8 cellular contexts compared by ENCODE assay signal in the genomic region with DNA sequence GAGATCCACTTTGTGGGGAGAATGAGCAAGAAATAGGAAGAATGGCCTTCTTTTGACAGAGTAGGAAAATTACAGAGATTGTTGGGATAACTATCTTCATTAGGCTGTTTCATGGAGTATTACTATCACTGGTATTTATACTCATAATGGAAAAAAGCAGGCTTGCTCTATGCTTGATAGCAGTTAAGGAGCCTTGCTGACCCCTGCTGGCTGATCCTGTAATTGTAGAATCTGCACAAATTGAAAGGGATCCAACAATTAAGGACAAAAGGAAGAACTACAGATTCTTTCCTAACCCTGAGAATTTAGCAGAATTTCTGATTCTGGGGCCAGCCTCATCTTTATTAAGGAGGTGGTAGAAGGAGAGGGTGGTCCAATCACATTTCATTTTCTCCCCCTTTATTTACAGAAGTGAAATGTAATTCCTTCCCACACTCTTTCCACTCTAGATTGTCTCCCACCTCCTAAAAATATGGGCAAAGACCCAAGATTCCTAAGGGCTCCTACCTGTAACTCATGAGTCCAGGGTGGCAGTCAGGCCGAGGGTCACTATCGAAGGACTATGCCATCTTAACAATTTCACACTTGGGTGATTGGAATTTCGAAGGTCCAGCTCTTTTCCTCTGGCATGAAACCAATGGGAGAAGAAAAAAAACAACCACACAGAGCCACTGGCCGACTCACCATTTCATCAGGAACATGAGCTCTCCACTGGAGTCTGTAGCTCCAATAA. TPM values are rescaled to one million over a fixed set of nuclear protein-coding genes. Genes with fewer than 3 reads are reported as not detected.
DNase-seq lines count a peak whose midpoint lies in the region; ATAC-seq and TF ChIP-seq lines count a peak whose summit lies in the region.

No MANE protein-coding gene starts in this region.

- H3K9me3 ChIP-seq in OCI-LY7 (ENCODE audit: low read length) = no peaks in the 10 kb centered on the region

- peak overlapping the region; percentile 53 for H3K27ac Mint-ChIP-seq in HFFc6
- H3K27ac Mint-ChIP-seq in natural killer cell treated with Interleukin-12 subunit alpha and Interleukin-12 subunit beta and Interleukin-15 and Interleukin-18, amount 100 ng/mL, for 72 hours = no peak overlapping the region

- no peak overlapping the region for H3K4me2 ChIP-seq in OCI-LY7 (ENCODE audit: low read length)

- H3K27me3 Mint-ChIP-seq in HFFc6 (ENCODE audit: insufficient read depth) = no peaks in the 10 kb centered on the region
- H3K27me3 Mint-ChIP-seq in natural killer cell treated with Interleukin-12 subunit alpha and Interleukin-12 subunit beta and Interleukin-15 and Interleukin-18, amount 100 ng/mL, for 72 hours = no peaks in the 10 kb centered on the region

- CTCF ChIA-PET in OCI-LY7 (lab: Charles Lee; ENCODE audit: unreplicated experiment) = interaction anchor here (0.7 kb wide), 1 partner anchor 9 kb away, joined by 3 read pairs; no protein-coding TSS in a partner anchor

- H3K9me3 Mint-ChIP-seq in HFFc6 = no peaks in the 10 kb centered on the region
- no peaks in the 10 kb centered on the region for H3K9me3 Mint-ChIP-seq in natural killer cell treated with Interleukin-12 subunit alpha and Interleukin-12 subunit beta and Interleukin-15 and Interleukin-18, amount 100 ng/mL, for 72 hours

- ATAC-seq in esophagus mucosa (peak; percentile 80), GM21825 (IDR thresholded peaks at IDR 0.05; ENCODE audit: unreplicated experiment) (no peak)
- peak in 1 of 2 donors; percentile 78 for ATAC-seq in natural killer cell treated with Interleukin-12 subunit alpha and Interleukin-12 subunit beta and Interleukin-15 and Interleukin-18, amount 100 ng/mL, for 72 hours
- ATAC-seq in stimulated activated naive CD8-positive, alpha-beta T cell treated with anti-CD3 and anti-CD28 coated beads, Interleukin-15, Interleukin-2, amounts not matched to agents 100 U/mL and 50 U/mL, for 24 hours = peak; percentile 71

- peaks cover 12% of the 10 kb centered on the region for H3K4me1 Mint-ChIP-seq in HFFc6 (ENCODE audit: low read depth)
- H3K4me1 Mint-ChIP-seq in natural killer cell treated with Interleukin-12 subunit alpha and Interleukin-12 subunit beta and Interleukin-15 and Interleukin-18, amount 100 ng/mL, for 72 hours (ENCODE audit: low read depth in 2 of 2) = peaks cover 0 to 3% of the 10 kb centered on the region in 2 donors

- DNase-seq in CD1c-positive myeloid dendritic cell (ENCODE audit: extremely low spot score) (peak; percentile 85), HFFc6 (peak; percentile 80), OCI-LY7 (ENCODE audit: low spot score) (peak; percentile 75), activated T-cell treated with anti-CD3 and anti-CD28 coated beads for 24 hours (ENCODE audit: low read depth) (peak; percentile 55)
- peak; percentile 79 for DNase-seq in natural killer cell treated with Interleukin-12 subunit alpha and Interleukin-12 subunit beta and Interleukin-15 and Interleukin-18, amount 100 ng/mL, for 72 hours (ENCODE audit: low spot score)
- peak; percentile 81 for DNase-seq in stimulated activated naive CD8-positive, alpha-beta T cell treated with anti-CD3 and anti-CD28 coated beads, Interleukin-15, Interleukin-2, amounts not matched to agents 100 U/mL and 50 U/mL, for 24 hours

- H4K20me1 ChIP-seq in OCI-LY7 (ENCODE audit: insufficient read depth, low read length) = no peaks in the 10 kb centered on the region; the same call in 1 of the 2 replicates

- no TSS peak for BruUV-seq in OCI-LY7 (replicated peaks; lab: Mats Ljungman, UMichigan)

- H3K4me1 ChIP-seq in OCI-LY7 (ENCODE audit: insufficient read depth, low read length, poor library complexity, severe bottlenecking) = no peaks in the 10 kb centered on the region

- POLR2A ChIA-PET in OCI-LY7 (lab: Charles Lee) = interaction anchor here (0.8 kb wide), 1 partner anchor 20 kb away, joined by 4 read pairs; no protein-coding TSS in a partner anchor

- peaks cover 73% of the 10 kb centered on the region for H3K36me3 ChIP-seq in OCI-LY7 (ENCODE audit: insufficient read depth, low read length)

- no peak overlapping the region for H3K4me3 ChIP-seq in OCI-LY7 (ENCODE audit: low read depth, low read length, poor library complexity, severe bottlenecking)

- no peak overlapping the region for H3K27ac ChIP-seq in OCI-LY7 (ENCODE audit: low read depth, low read length, poor library complexity, severe bottlenecking)

- peaks cover 3% of the 10 kb centered on the region; the same call in 1 of the 2 replicates for H3K79me2 ChIP-seq in OCI-LY7 (ENCODE audit: insufficient read depth, low read depth, low read length)

- peak; percentile 92 for TF ChIP-seq CTCF in HFFc6 (IDR thresholded peaks at IDR 0.05)
- peak; percentile 92 for TF ChIP-seq CTCF in OCI-LY7 (conservative IDR thresholded peaks at IDR 0.05; ENCODE audit: low read length)

- intact Hi-C loops in OCI-LY7 (cut with micrococcal nuclease; ENCODE audit: unreplicated experiment) = loop anchor here (1.0 kb wide), 1 partner anchor 48 kb away; no protein-coding TSS in a partner anchor

- H2AFZ ChIP-seq in OCI-LY7 (ENCODE audit: low read length) = no peak overlapping the region

- H3K4me3 Mint-ChIP-seq in HFFc6 = no peak overlapping the region
- H3K4me3 Mint-ChIP-seq in natural killer cell treated with Interleukin-12 subunit alpha and Interleukin-12 subunit beta and Interleukin-15 and Interleukin-18, amount 100 ng/mL, for 72 hours = no peak overlapping the region

- H3K9me2 ChIP-seq in OCI-LY7 (ENCODE audit: insufficient read depth, low read length) = no peaks in the 10 kb centered on the region

- peaks cover 9% of the 10 kb centered on the region for H3K36me3 Mint-ChIP-seq in HFFc6 (ENCODE audit: low read depth)
- no peaks in the 10 kb centered on the region for H3K36me3 Mint-ChIP-seq in natural killer cell treated with Interleukin-12 subunit alpha and Interleukin-12 subunit beta and Interleukin-15 and Interleukin-18, amount 100 ng/mL, for 72 hours

RNA-seq across cellular contexts. Expression of a gene that starts 26.3 kb away (rescaled TPM):
- 100 to 1,000 TPM; 181 to 207 (median 193) TPM for total RNA-seq in HFFc6 (2021; fragmentation: NEBNext Ultra II Directional; extraction: Animal tissue kit (Norgen Biotek cat#: 25700))
- total RNA-seq in OCI-LY7 (2014; rRNA removed; shearing (Covaris generic)) = 42.3 and 60.1 TPM in 2 replicates
- total RNA-seq in OCI-LY7 (2022) (106 and 124 TPM in 2 replicates), esophagus mucosa (90.4 TPM)
- total RNA-seq in natural killer cell treated with Interleukin-12 subunit alpha and Interleukin-12 subunit beta and Interleukin-15 and Interleukin-18, amount 100 ng/mL, for 72 hours = 100 to 1,000 TPM; 103 to 153 TPM

RNA-seq across cellular contexts. Expression of a gene that starts 26.8 kb away (rescaled TPM):
- 10 to 100 TPM; 62.2 to 82.1 (median 74.0) TPM for total RNA-seq in HFFc6 (2021; fragmentation: NEBNext Ultra II Directional; extraction: Animal tissue kit (Norgen Biotek cat#: 25700))
- 59.7 and 64.5 TPM in 2 replicates for total RNA-seq in OCI-LY7 (2014; rRNA removed; shearing (Covaris generic))
- total RNA-seq in OCI-LY7 (2022) = 68.2 and 70.4 TPM in 2 replicates
- total RNA-seq in esophagus mucosa = 29.2 TPM
- total RNA-seq in natural killer cell treated with Interleukin-12 subunit alpha and Interleukin-12 subunit beta and Interleukin-15 and Interleukin-18, amount 100 ng/mL, for 72 hours = 10 to 100 TPM; 51.8 to 58.5 TPM

RNA-seq across cellular contexts. Expression of a gene that starts 33.1 kb away (rescaled TPM):
- 10 to 100 TPM; 16.5 to 21.9 (median 19.6) TPM for total RNA-seq in HFFc6 (2021; fragmentation: NEBNext Ultra II Directional; extraction: Animal tissue kit (Norgen Biotek cat#: 25700))
- 6.5 and 12.0 TPM in 2 replicates for total RNA-seq in OCI-LY7 (2014; rRNA removed; shearing (Covaris generic))
- total RNA-seq in OCI-LY7 (2022) (16.2 and 17.6 TPM in 2 replicates), esophagus mucosa (17.4 TPM)
- 100 to 1,000 TPM in 1 of 2 donors, 10 to 100 TPM in 1; 82.2 to 164 TPM for total RNA-seq in natural killer cell treated with Interleukin-12 subunit alpha and Interleukin-12 subunit beta and Interleukin-15 and Interleukin-18, amount 100 ng/mL, for 72 hours

RNA-seq across cellular contexts. Expression of a gene that starts 36.9 kb away (rescaled TPM):
- total RNA-seq in HFFc6 (2021; fragmentation: NEBNext Ultra II Directional; extraction: Animal tissue kit (Norgen Biotek cat#: 25700)) = 100 to 1,000 TPM; 209 to 260 (median 211) TPM
- 1.2 TPM in 1 of 2 replicates, not detected in the other for total RNA-seq in OCI-LY7 (2014; rRNA removed; shearing (Covaris generic))
- total RNA-seq in OCI-LY7 (2022) (1.4 and 1.7 TPM in 2 replicates), esophagus mucosa (17.3 TPM)
- total RNA-seq in natural killer cell treated with Interleukin-12 subunit alpha and Interleukin-12 subunit beta and Interleukin-15 and Interleukin-18, amount 100 ng/mL, for 72 hours = 10 to 100 TPM; 14.9 to 32.9 TPM
